ENCODE assay signal across 8 cellular contexts in genomic region chr1:12229835-12230548, GRCh38. TPM values are rescaled to one million over a fixed set of nuclear protein-coding genes. Genes with fewer than 3 reads are reported as not detected.
DNase-seq lines count a peak whose midpoint lies in the region; ATAC-seq and TF ChIP-seq lines count a peak whose summit lies in the region.

Gene VPS13D (plus strand): TSS chr1:12230030. CDS start chr1:12234267, 4,237 bp downstream.

- H3K79me2 ChIP-seq in OCI-LY3 (ENCODE audit: low read length): peaks cover 16% of the 10 kb centered on the region

- peak within 1 kb of the TSS; percentile 98 for H3K27ac ChIP-seq in C4-2B
- H3K27ac ChIP-seq in OCI-LY3 (ENCODE audit: low read length): no peak within 1 kb of the TSS

- DNase-seq in activated T-cell treated with anti-CD3 and anti-CD28 coated beads for 24 hours (ENCODE audit: low read depth) (peak; percentile 79), epithelial cell of proximal tubule (ENCODE audit: low read depth) (no peak), mucosa of gallbladder (ENCODE audit: low spot score) (peak; percentile 83)
- peak; percentile 59 to 63 for DNase-seq in stimulated activated CD8-positive, alpha-beta memory T cell treated with anti-CD3 and anti-CD28 coated beads, Interleukin-4, amount 100 ng/mL, for 4 hours (ENCODE audit: low read depth in 2 of 2, low spot score in 1 of 2)

- H3K9me3 ChIP-seq in OCI-LY3 (ENCODE audit: insufficient read depth, low read length): no peaks in the 10 kb centered on the region

- no peaks in the 10 kb centered on the region for H3K27me3 ChIP-seq in OCI-LY3 (ENCODE audit: low read depth, low read length)

- peak; percentile 51 for ATAC-seq in HG03469 (IDR thresholded peaks at IDR 0.05; ENCODE audit: unreplicated experiment)

- peak within 1 kb of the TSS; percentile 98 for H3K4me2 ChIP-seq in OCI-LY3 (ENCODE audit: low read length)

- H3K4me1 ChIP-seq in OCI-LY3 (ENCODE audit: low read length): peaks cover 8% of the 10 kb centered on the region

- peak; percentile 61 for TF ChIP-seq POLR2A in GM19193 (IDR thresholded peaks at IDR 0.05; ENCODE audit: extremely low read depth, insufficient read depth, insufficient read length)

- TF ChIP-seq CTCF in C4-2B (conservative IDR thresholded peaks at IDR 0.05): peak; percentile 99
- TF ChIP-seq CTCF in OCI-LY3 (IDR thresholded peaks at IDR 0.05; ENCODE audit: low read depth, low read length): peak; percentile 63
- TF ChIP-seq CTCF in epithelial cell of proximal tubule (conservative IDR thresholded peaks at IDR 0.05; ENCODE audit: low read depth, low read length): peak; percentile 85

- peak within 1 kb of the TSS; percentile 83 for H3K9ac ChIP-seq in OCI-LY3 (ENCODE audit: low read length)

- H2AFZ ChIP-seq in OCI-LY3 (ENCODE audit: low read depth, low read length): peak within 1 kb of the TSS; percentile 94; the same call in 1 of the 2 replicates

- H3K36me3 ChIP-seq in OCI-LY3 (replicated peaks; ENCODE audit: low read depth, low read length): no peaks in the 10 kb centered on the region

- no peaks in the 10 kb centered on the region for H4K20me1 ChIP-seq in OCI-LY3 (ENCODE audit: insufficient read depth, low read length)

- H3K4me3 ChIP-seq in OCI-LY3 (ENCODE audit: low read length): peak within 1 kb of the TSS; percentile 98
- peak within 1 kb of the TSS; percentile 84 for H3K4me3 ChIP-seq in epithelial cell of proximal tubule (ENCODE audit: low read depth, low read length)

RNA-seq across cellular contexts. Expression of gene VPS13D, which starts in this region (rescaled TPM):
- 12.8 and 13.8 TPM in 2 replicates for total RNA-seq in epithelial cell of proximal tubule
- 69.0 TPM for total RNA-seq in mucosa of gallbladder
